ENCODE assay signal across 1 cellular context in genomic region chr16:10600792-10601443, GRCh38.
TF ChIP-seq lines count a peak whose summit lies in the region.

No MANE protein-coding gene starts in this region.

TF ChIP-seq in SK-N-SH treated with all-trans-retinoic acid at 6 μM for 48 hours, 23 proteins besides CTCF, POLR2A, EP300 and RAD21 (continued from another document):
- TF ChIP-seq TSHZ2 (CRISPR knock-in tag; IDR thresholded peaks at IDR 0.05) (no peak), SNAI2 (CRISPR knock-in tag; IDR thresholded peaks at IDR 0.05) (no peak), ESRRG (CRISPR knock-in tag; IDR thresholded peaks at IDR 0.05) (no peak)
